ENCODE assay signal across 9 cellular contexts in the genomic region with DNA sequence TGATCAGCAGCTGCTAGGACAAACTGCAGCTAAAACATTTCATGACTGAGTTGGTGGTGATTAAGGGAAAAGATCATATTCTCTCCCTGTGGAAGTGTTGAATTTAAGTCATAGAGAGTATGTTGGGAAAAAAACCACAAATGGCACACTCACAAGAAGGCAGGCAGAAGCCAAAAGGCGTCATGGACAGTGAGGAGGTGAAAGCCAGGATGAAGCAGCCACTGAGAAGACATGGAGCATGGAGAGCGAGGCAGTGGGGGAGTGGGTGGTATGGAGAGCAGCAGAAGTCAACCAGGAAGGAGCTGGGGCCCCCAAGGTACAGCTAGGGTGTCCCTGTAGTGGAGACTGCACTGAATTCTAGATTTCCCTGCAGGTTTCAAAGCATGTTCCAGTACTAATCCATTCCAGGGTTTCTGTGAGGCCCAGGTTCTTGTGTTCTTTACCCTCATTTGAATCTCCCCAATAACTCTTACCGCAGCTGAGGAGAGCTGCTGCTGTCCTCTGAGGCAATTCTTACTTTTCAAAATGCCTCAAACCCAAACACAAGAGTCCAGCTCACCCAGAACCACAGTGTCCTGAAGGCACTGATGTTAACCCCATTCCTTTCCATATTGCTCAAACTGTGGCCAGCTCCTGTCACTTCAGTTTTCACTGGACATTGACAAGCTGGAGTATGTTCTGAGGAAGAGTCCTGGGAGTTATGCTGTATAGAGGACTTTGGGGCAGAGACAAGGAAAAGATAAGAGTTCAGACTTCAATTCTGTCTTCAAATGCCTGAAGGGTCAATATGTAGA.
A peak's percentile ranks its signal among the peaks of the same experiment; 100 is the strongest.
DNase-seq lines count a peak whose midpoint lies in the region; ATAC-seq, FAIRE-seq and TF ChIP-seq lines count a peak whose summit lies in the region.
"Had no signal": no experiment of that assay in that cellular context is flagged by ENCODE, and none has a peak within 500 bp of the region (broad histone marks: within the 10 kb centered on the region; RNA-seq: fewer than 3 reads in every experiment).

No MANE protein-coding gene starts in this region.

- peaks cover 66% of the 10 kb centered on the region for H3K4me1 ChIP-seq in GM12878 (ENCODE audit: control insufficient read depth, insufficient read depth, low read length)

- TF ChIP-seq EP300 in GM12878 (IDR thresholded peaks at IDR 0.05; ENCODE audit: borderline replicate concordance in 1 of 2, control insufficient read depth in 1 of 2, low read depth in 2 of 2, low read length in 2 of 2), result no peak

- ATAC-seq in GM19328 (IDR thresholded peaks at IDR 0.05; ENCODE audit: unreplicated experiment), result peak; percentile 61
- ATAC-seq in HG03135 (IDR thresholded peaks at IDR 0.05; ENCODE audit: unreplicated experiment), result peak; percentile 68
- peak; percentile 74 for ATAC-seq in GM12878

- intact Hi-C loops in GM12878 (cut with micrococcal nuclease; ENCODE audit: unreplicated experiment), result loop anchor here (5.0 kb wide), 1 partner anchor 100 kb away; no protein-coding TSS in a partner anchor

- SMC1A ChIA-PET in GM12878 (lab: Charles Lee; ENCODE audit: uncharacterized antibody, unreplicated experiment), result interaction anchor here (0.6 to 4.8 kb wide), 14 partner anchors 9 to 359 kb away, joined by 3 to 23 read pairs (median 4); no protein-coding TSS in a partner anchor

- no peaks in the 10 kb centered on the region for H3K36me3 ChIP-seq in GM12878 (ENCODE audit: control insufficient read depth in 2 of 2, insufficient read depth in 2 of 2, low read length in 1 of 2)
- H3K36me3 ChIP-seq: cardiac muscle cell had no signal

- RAD21 ChIA-PET in GM12878 (lab: Charles Lee; ENCODE audit: unreplicated experiment), result interaction anchor here (0.6 to 1.9 kb wide), 8 partner anchors 9 to 107 kb away, joined by 3 to 9 read pairs (median 4); no protein-coding TSS in a partner anchor

- no peaks in the 10 kb centered on the region for H3K9me3 ChIP-seq in GM12878 (replicated peaks; ENCODE audit: control insufficient read depth, insufficient read depth, low read length)

- H3K4me3 ChIP-seq in GM12878, result peak overlapping the region; percentile 56
- H3K4me3 ChIP-seq: cardiac muscle cell had no signal

- CTCF ChIA-PET in GM12878 (lab: Yijun Ruan, JAX), result interaction anchor here (0.6 to 1.2 kb wide), 6 partner anchors 22 to 390 kb away, joined by 3 to 4 read pairs (median 3); no protein-coding TSS in a partner anchor

- WGBS in GM12878 (ENCODE audit: insufficient coverage, insufficient replicate concordance, low lambda C conversion rate, missing lambda C conversion rate), result 0% methylated on average over 3 of the region's 3 CpGs

- no peaks in the 10 kb centered on the region for H4K20me1 ChIP-seq in GM12878 (ENCODE audit: control insufficient read depth, insufficient read depth)

- BruUV-seq in GM12878 (replicated peaks; lab: Mats Ljungman, UMichigan), result no TSS peak

- no peak for TF ChIP-seq RAD21 in GM12878 (IDR thresholded peaks at IDR 0.05; ENCODE audit: insufficient read depth, low read depth, low read length)

- DNase-seq in AG08395 (ENCODE audit: low spot score) (peak; percentile 82), GM12878 (ENCODE audit: low read depth, low spot score) (peak; percentile 74), HUDEP-2 (lab: John Stamatoyannopoulos, UW; ENCODE audit: unreplicated experiment in 76 of 76) (no peak), anterior cingulate cortex (lab: John Stamatoyannopoulos, UW) (no peak), HuH-7.5 (ENCODE audit: low spot score) (no peak), amniotic stem cell (lab: John Stamatoyannopoulos, UW) (no peak)

- in situ Hi-C loops in GM12878 (cut with MboI), result no loop called here

- H3K27ac ChIP-seq in GM12878 (ENCODE audit: control insufficient read depth, insufficient read depth), result peak overlapping the region; percentile 85
- H3K27ac ChIP-seq: cardiac muscle cell had no signal

- no peaks in the 10 kb centered on the region for H3K79me2 ChIP-seq in GM12878 (ENCODE audit: control insufficient read depth, insufficient read depth, low read length)

- POLR2A ChIA-PET in GM12878 (lab: Charles Lee), result interaction anchor here (0.8 to 2.9 kb wide), 3 partner anchors 10 to 66 kb away, joined by 3 to 7 read pairs (median 3); no protein-coding TSS in a partner anchor

- peak; percentile 41 for FAIRE-seq in GM12878 (lab: Jason Lieb, UNC)

- no peak for TF ChIP-seq POLR2A in GM12878 (IDR thresholded peaks at IDR 0.05; ENCODE audit: low read depth, low read length)

- H3K4me2 ChIP-seq in GM12878 (ENCODE audit: control insufficient read depth, insufficient read depth), result peak overlapping the region; percentile 82

- TF ChIP-seq CTCF in GM12878 (IDR thresholded peaks at IDR 0.05 in 2 of 3, conservative IDR thresholded peaks at IDR 0.05 in 1 of 3; ENCODE audit: control insufficient read depth in 2 of 3, extremely low read depth in 1 of 3, insufficient read depth in 1 of 3, low read depth in 3 of 3, low read length in 3 of 3), result no peak

- peak overlapping the region; percentile 73 for H2AFZ ChIP-seq in GM12878 (ENCODE audit: control insufficient read depth, low read depth, low read length)

- H3K9ac ChIP-seq in GM12878 (ENCODE audit: control insufficient read depth, insufficient read depth, low read length), result peak overlapping the region; percentile 55

- H3K27me3 ChIP-seq in GM12878 (replicated peaks in 1 of 2; ENCODE audit: control insufficient read depth in 2 of 2, insufficient read depth in 2 of 2, low read length in 1 of 2), result no peaks in the 10 kb centered on the region
- H3K27me3 ChIP-seq: cardiac muscle cell had no signal

TF ChIP-seq in GM12878, 131 proteins besides CTCF, POLR2A, EP300 and RAD21 (continues in another document):
- TF ChIP-seq, protein P1, sequence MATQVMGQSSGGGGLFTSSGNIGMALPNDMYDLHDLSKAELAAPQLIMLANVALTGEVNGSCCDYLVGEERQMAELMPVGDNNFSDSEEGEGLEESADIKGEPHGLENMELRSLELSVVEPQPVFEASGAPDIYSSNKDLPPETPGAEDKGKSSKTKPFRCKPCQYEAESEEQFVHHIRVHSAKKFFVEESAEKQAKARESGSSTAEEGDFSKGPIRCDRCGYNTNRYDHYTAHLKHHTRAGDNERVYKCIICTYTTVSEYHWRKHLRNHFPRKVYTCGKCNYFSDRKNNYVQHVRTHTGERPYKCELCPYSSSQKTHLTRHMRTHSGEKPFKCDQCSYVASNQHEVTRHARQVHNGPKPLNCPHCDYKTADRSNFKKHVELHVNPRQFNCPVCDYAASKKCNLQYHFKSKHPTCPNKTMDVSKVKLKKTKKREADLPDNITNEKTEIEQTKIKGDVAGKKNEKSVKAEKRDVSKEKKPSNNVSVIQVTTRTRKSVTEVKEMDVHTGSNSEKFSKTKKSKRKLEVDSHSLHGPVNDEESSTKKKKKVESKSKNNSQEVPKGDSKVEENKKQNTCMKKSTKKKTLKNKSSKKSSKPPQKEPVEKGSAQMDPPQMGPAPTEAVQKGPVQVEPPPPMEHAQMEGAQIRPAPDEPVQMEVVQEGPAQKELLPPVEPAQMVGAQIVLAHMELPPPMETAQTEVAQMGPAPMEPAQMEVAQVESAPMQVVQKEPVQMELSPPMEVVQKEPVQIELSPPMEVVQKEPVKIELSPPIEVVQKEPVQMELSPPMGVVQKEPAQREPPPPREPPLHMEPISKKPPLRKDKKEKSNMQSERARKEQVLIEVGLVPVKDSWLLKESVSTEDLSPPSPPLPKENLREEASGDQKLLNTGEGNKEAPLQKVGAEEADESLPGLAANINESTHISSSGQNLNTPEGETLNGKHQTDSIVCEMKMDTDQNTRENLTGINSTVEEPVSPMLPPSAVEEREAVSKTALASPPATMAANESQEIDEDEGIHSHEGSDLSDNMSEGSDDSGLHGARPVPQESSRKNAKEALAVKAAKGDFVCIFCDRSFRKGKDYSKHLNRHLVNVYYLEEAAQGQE (IDR thresholded peaks at IDR 0.05; ENCODE audit: low read depth, low read length), result no peak
- TF ChIP-seq PAX5 (IDR thresholded peaks at IDR 0.05; ENCODE audit: borderline replicate concordance, low read depth, low read length) (no peak), PML (IDR thresholded peaks at IDR 0.05; ENCODE audit: low read length) (no peak), MAX (IDR thresholded peaks at IDR 0.05; ENCODE audit: low read depth, low read length) (no peak), GATAD2B (conservative IDR thresholded peaks at IDR 0.05; ENCODE audit: low read depth) (no peak), RCOR1 (conservative IDR thresholded peaks at IDR 0.05; ENCODE audit: low read depth, low read length) (no peak), FOXK2 (IDR thresholded peaks at IDR 0.05) (no peak), WRNIP1 (IDR thresholded peaks at IDR 0.05; ENCODE audit: borderline replicate concordance, low read depth, low read length) (no peak), CBX5 (IDR thresholded peaks at IDR 0.05; ENCODE audit: low read depth) (no peak)
- TF ChIP-seq, protein P2, sequence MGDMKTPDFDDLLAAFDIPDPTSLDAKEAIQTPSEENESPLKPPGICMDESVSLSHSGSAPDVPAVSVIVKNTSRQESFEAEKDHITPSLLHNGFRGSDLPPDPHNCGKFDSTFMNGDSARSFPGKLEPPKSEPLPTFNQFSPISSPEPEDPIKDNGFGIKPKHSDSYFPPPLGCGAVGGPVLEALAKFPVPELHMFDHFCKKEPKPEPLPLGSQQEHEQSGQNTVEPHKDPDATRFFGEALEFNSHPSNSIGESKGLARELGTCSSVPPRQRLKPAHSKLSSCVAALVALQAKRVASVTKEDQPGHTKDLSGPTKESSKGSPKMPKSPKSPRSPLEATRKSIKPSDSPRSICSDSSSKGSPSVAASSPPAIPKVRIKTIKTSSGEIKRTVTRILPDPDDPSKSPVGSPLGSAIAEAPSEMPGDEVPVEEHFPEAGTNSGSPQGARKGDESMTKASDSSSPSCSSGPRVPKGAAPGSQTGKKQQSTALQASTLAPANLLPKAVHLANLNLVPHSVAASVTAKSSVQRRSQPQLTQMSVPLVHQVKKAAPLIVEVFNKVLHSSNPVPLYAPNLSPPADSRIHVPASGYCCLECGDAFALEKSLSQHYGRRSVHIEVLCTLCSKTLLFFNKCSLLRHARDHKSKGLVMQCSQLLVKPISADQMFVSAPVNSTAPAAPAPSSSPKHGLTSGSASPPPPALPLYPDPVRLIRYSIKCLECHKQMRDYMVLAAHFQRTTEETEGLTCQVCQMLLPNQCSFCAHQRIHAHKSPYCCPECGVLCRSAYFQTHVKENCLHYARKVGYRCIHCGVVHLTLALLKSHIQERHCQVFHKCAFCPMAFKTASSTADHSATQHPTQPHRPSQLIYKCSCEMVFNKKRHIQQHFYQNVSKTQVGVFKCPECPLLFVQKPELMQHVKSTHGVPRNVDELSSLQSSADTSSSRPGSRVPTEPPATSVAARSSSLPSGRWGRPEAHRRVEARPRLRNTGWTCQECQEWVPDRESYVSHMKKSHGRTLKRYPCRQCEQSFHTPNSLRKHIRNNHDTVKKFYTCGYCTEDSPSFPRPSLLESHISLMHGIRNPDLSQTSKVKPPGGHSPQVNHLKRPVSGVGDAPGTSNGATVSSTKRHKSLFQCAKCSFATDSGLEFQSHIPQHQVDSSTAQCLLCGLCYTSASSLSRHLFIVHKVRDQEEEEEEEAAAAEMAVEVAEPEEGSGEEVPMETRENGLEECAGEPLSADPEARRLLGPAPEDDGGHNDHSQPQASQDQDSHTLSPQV (IDR thresholded peaks at IDR 0.05), result no peak

Comparison
In these comparisons a context has a peak if more than half of its experiments do, and no peak if none do; other contexts are left out.
1. DNase-seq: peak in AG08395 (single experiment) and GM12878 (single experiment); none in HUDEP-2 (0 of 76), anterior cingulate cortex (0 of 58), HuH-7.5 (single experiment) and amniotic stem cell (single experiment).
2. Peak in every context shown above with its lines, with median percentiles within 50 percentile points of each other: ATAC-seq.